31 cellular contexts compared by ENCODE assay signal in the genomic region with DNA sequence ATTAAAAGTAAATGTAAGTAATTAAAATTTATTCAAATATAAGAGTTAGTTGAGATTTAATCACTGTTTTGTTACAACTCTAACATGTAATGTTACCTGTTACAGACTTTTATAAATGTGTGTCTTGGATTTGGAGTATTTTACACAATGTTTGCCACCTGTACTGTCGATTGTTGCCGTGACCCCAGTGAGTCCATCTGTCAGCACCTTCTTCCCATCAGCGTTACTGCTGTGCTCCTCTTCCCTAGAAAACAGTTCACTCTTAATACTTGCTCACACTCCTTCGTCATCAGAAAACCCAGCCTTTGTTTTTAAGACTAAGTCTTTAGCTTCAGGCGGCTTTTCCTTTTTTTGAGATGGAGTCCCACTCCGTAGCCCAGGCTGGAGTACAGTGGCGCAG. TPM values are rescaled to one million over a fixed set of nuclear protein-coding genes. Genes with fewer than 3 reads are reported as not detected.
"Had no signal": no experiment of that assay in that cellular context is flagged by ENCODE, and none has a peak within 500 bp of the region (broad histone marks: within the 10 kb centered on the region; RNA-seq: fewer than 3 reads in every experiment).

No MANE protein-coding gene starts in this region.

- H3K9me3 Mint-ChIP-seq: activated naive CD4-positive, alpha-beta T cell treated with anti-CD3 and anti-CD28 coated beads for 36 hours; T-helper 1 cell treated with Interleukin-12 subunit alpha and Interleukin-12 subunit beta and Interleukin-4 antibody, amounts not matched to agents 30 μg/mL and 1 μg/mL, for 36 hours had no signal

- H3K4me3 Mint-ChIP-seq: activated CD8-positive, alpha-beta T cell treated with anti-CD3 and anti-CD28 coated beads, Interleukin-2, amount 10 ng/mL, durations not matched to agents 7 days and 5 days; activated naive CD4-positive, alpha-beta T cell treated with anti-CD3 and anti-CD28 coated beads for 36 hours; activated naive CD8-positive, alpha-beta T cell treated with anti-CD3 and anti-CD28 coated beads, Interleukin-2, amount 10 ng/mL, durations not matched to agents 7 days and 5 days; T-helper 1 cell treated with Interleukin-12 subunit alpha and Interleukin-12 subunit beta and Interleukin-4 antibody, amounts not matched to agents 30 μg/mL and 1 μg/mL, for 36 hours had no signal

- H3K27me3 Mint-ChIP-seq: activated naive CD8-positive, alpha-beta T cell treated with anti-CD3 and anti-CD28 coated beads, Interleukin-2, amount 10 ng/mL, durations not matched to agents 7 days and 5 days had no signal

- ATAC-seq: activated CD8-positive, alpha-beta T cell treated with anti-CD3 and anti-CD28 coated beads, Interleukin-2, amount 10 ng/mL, durations not matched to agents 7 days and 5 days; Panc1 had no signal

- H3K27ac Mint-ChIP-seq: activated CD8-positive, alpha-beta T cell treated with anti-CD3 and anti-CD28 coated beads, Interleukin-2, amount 10 ng/mL, durations not matched to agents 7 days and 5 days; activated naive CD8-positive, alpha-beta T cell treated with anti-CD3 and anti-CD28 coated beads, Interleukin-2, amount 10 ng/mL, durations not matched to agents 7 days and 5 days; T-helper 1 cell treated with Interleukin-12 subunit alpha and Interleukin-12 subunit beta and Interleukin-4 antibody, amounts not matched to agents 30 μg/mL and 1 μg/mL, for 36 hours had no signal

- H3K27ac ChIP-seq: adrenal gland, RWPE1, SJCRH30 had no signal

- DNase-seq: activated CD4-positive, alpha-beta T cell treated with anti-CD3 and anti-CD28 coated beads, Interleukin-2, amount 50 U/mL, for 1 hour; activated CD4-positive, CD25-positive, alpha-beta regulatory T cell; activated CD8-positive, alpha-beta memory T cell treated with anti-CD3 and anti-CD28 coated beads, Interleukin-2, amount 50 U/mL, for 48 hours; activated CD8-positive, alpha-beta T cell treated with anti-CD3 and anti-CD28 coated beads, Interleukin-2, amount 10 ng/mL, durations not matched to agents 7 days and 5 days; activated naive CD4-positive, alpha-beta T cell treated with anti-CD3 and anti-CD28 coated beads for 36 hours; activated naive CD8-positive, alpha-beta T cell treated with anti-CD3 and anti-CD28 coated beads, Interleukin-2, amount 10 ng/mL, durations not matched to agents 7 days and 5 days; activated T-cell treated with anti-CD3 and anti-CD28 coated beads, Interleukin-2, amount 50 U/mL, for 1 hour; adrenal gland; anterior cingulate cortex; MG63; MV-4-11; NCI-H1092 treated with DMSO at 0.1 percent for 48 hours; NCI-H1417 treated with DMSO at 0.1 percent for 48 hours; NCI-H1694; NCI-H2029; NCI-H2107; NCI-H2171 treated with DMSO at 0.1 percent for 48 hours; NCI-H226; NCI-H526 treated with DMSO at 0.1 percent for 48 hours; NCI-H82; NK-92 treated with Interleukin-12 subunit alpha and Interleukin-12 subunit beta, amount 100 ng/mL, for 24 hours; OCI-M1; Right ventricle myocardium superior; SJCRH30; SK-N-SH; SW 1271; T-helper 9 cell had no signal

- H3K27me3 ChIP-seq: adrenal gland, MG63, SJCRH30 had no signal

- H3K9me3 ChIP-seq: adrenal gland, MG63, SJCRH30, SK-N-SH had no signal

RNA-seq across cellular contexts. Expression of a gene that starts 40.5 kb away (rescaled TPM):
- total RNA-seq: NCI-H460 had no signal
